17 cellular contexts compared by ENCODE assay signal in the genomic region with DNA sequence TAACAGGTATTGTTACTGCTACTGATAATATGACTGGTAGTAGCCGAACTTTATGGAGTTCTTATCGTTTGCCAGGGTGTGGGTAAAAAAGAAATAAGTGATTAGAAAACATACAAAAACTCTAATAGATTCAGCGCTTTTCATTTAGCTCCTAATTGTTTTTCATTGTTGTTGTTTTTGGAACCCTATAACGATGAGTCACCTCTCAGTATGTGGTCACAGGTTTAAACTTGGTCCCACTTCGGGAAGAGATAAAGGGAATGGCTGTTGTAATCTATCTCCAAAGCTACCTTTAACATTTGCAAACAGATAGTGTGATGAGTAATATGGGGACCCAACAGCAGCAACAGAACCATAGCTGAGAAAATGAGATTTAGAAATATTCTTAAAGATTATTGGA.
DNase-seq lines count a peak whose midpoint lies in the region; ATAC-seq, FAIRE-seq and TF ChIP-seq lines count a peak whose summit lies in the region.
"Had no signal": no experiment of that assay in that cellular context is flagged by ENCODE, and none has a peak within 500 bp of the region (broad histone marks: within the 10 kb centered on the region; RNA-seq: fewer than 3 reads in every experiment).

No MANE protein-coding gene starts in this region.

- H3K27ac ChIP-seq in HEK293 (ENCODE audit: extremely low read depth, low read depth, low read length) = no peak overlapping the region
- H3K27ac ChIP-seq in pancreas = no peak overlapping the region
- H3K27ac ChIP-seq: BLaER1 treated with 17β-estradiol and CSF1 and Interleukin-3, amounts not matched to agents 10 nM and 100 nM had no signal

- H3K9me3 Mint-ChIP-seq in activated naive CD8-positive, alpha-beta T cell treated with anti-CD3 and anti-CD28 coated beads, Interleukin-2, amount 50 U/mL, for 24 hours = peaks cover 2% of the 10 kb centered on the region

- WGBS in pancreas, 2 donors = 56 to 62% methylated on average over 5 of the region's 5 CpGs

- H3K27me3 ChIP-seq in pancreas = no peaks in the 10 kb centered on the region

- H3K4me1 Mint-ChIP-seq in activated naive CD8-positive, alpha-beta T cell treated with anti-CD3 and anti-CD28 coated beads, Interleukin-2, amount 50 U/mL, for 24 hours = peaks cover 8% of the 10 kb centered on the region

- FAIRE-seq in pancreas (lab: Jason Lieb, UNC) (no peak), GM19239 (lab: Jason Lieb, UNC) (no peak)

- H3K4me3 ChIP-seq in HEK293 (ENCODE audit: low read depth, low read length) = no peak overlapping the region
- no peak overlapping the region for H3K4me3 ChIP-seq in epithelial cell of esophagus (ENCODE audit: low read length)
- no peak overlapping the region for H3K4me3 ChIP-seq in pancreas
- H3K4me3 ChIP-seq: BLaER1 treated with 17β-estradiol and CSF1 and Interleukin-3, amounts not matched to agents 10 nM and 100 nM had no signal

- no peaks in the 10 kb centered on the region for H3K36me3 Mint-ChIP-seq in activated naive CD8-positive, alpha-beta T cell treated with anti-CD3 and anti-CD28 coated beads, Interleukin-2, amount 50 U/mL, for 24 hours (ENCODE audit: low read depth)
- H3K36me3 Mint-ChIP-seq: T-cell had no signal

- POLR2A ChIA-PET in HEK293 (lab: Yijun Ruan, JAX) = no interaction called here

- no peak overlapping the region for H3K4me3 Mint-ChIP-seq in activated naive CD8-positive, alpha-beta T cell treated with anti-CD3 and anti-CD28 coated beads, Interleukin-2, amount 50 U/mL, for 24 hours
- H3K4me3 Mint-ChIP-seq: T-cell had no signal

- H3K27ac Mint-ChIP-seq in activated naive CD8-positive, alpha-beta T cell treated with anti-CD3 and anti-CD28 coated beads, Interleukin-2, amount 50 U/mL, for 24 hours = no peak overlapping the region
- H3K27ac Mint-ChIP-seq: progenitor cell of endocrine pancreas, T-cell had no signal

- TF ChIP-seq CTCF in HEK293 (tag by site-specific recombination; IDR thresholded peaks at IDR 0.05) (no peak), epithelial cell of esophagus (IDR thresholded peaks at IDR 0.05; ENCODE audit: insufficient read depth, low read depth, low read length, missing control alignments) (no peak), pancreas (IDR thresholded peaks at IDR 0.05) (no peak)

- peaks cover 25% of the 10 kb centered on the region for H3K4me1 ChIP-seq in HEK293 (ENCODE audit: control insufficient read depth, insufficient read depth, low read length)
- peaks cover 8 to 17% (median 16%) of the 10 kb centered on the region in 3 donors for H3K4me1 ChIP-seq in pancreas

- intact Hi-C loops in pancreas (cut with DNase I) = no loop called here

- H3K9me3 ChIP-seq in HEK293 (ENCODE audit: control insufficient read depth, insufficient read depth, low read depth, low read length) (no peaks in the 10 kb centered on the region), pancreas (no peaks in the 10 kb centered on the region)

- ATAC-seq in SK-N-SH treated with all-trans-retinoic acid at 6 μM for 48 hours (no peak), pancreas (peak in 3 of 4 donors; percentile 21 to 56 (median 40)), HG03095 (IDR thresholded peaks at IDR 0.05; ENCODE audit: unreplicated experiment) (no peak)
- ATAC-seq in activated naive CD8-positive, alpha-beta T cell treated with anti-CD3 and anti-CD28 coated beads, Interleukin-2, amount 50 U/mL, for 24 hours = no peak
- ATAC-seq: T-cell had no signal

- H3K36me3 ChIP-seq in HEK293 (ENCODE audit: control insufficient read depth in 2 of 2, insufficient read depth in 1 of 2, low read length in 2 of 2) = no peaks in the 10 kb centered on the region
- H3K36me3 ChIP-seq in pancreas = no peaks in the 10 kb centered on the region
- H3K36me3 ChIP-seq: BLaER1 treated with 17β-estradiol and CSF1 and Interleukin-3, amounts not matched to agents 10 nM and 100 nM had no signal

- CTCF ChIA-PET in HEK293 (lab: Yijun Ruan, JAX) = interaction anchor here (0.6 to 2.1 kb wide), 3 partner anchors 15 to 354 kb away, joined by 3 to 5 read pairs (median 4); no protein-coding TSS in a partner anchor

- DNase-seq in epithelial cell of esophagus (ENCODE audit: low read depth) = peak; percentile 66
- no peak for DNase-seq in pancreas
- no peak for DNase-seq in DMS153 treated with DMSO at 0.1 percent for 48 hours (lab: John Stamatoyannopoulos, UW; ENCODE audit: unreplicated experiment)
- no peak for DNase-seq in activated naive CD8-positive, alpha-beta T cell treated with anti-CD3 and anti-CD28 coated beads, Interleukin-2, amount 50 U/mL, for 24 hours
- no peak for DNase-seq in GM19239 (ENCODE audit: insufficient read length, low spot score)
- DNase-seq: activated CD4-positive, CD25-positive, alpha-beta regulatory T cell; central memory CD4-positive, alpha-beta T cell; Kasumi-1; left cardiac atrium; NCI-H1694 treated with DMSO at 0.1 percent for 48 hours; NCI-H524; T-cell had no signal

- H3K27me3 Mint-ChIP-seq in activated naive CD8-positive, alpha-beta T cell treated with anti-CD3 and anti-CD28 coated beads, Interleukin-2, amount 50 U/mL, for 24 hours = peaks cover 18% of the 10 kb centered on the region
- H3K27me3 Mint-ChIP-seq: progenitor cell of endocrine pancreas had no signal

TF ChIP-seq in HEK293, 187 proteins besides CTCF, POLR2A, EP300 and RAD21 (continues in another document):
- TF ChIP-seq FEZF1 (tag by site-specific recombination; IDR thresholded peaks at IDR 0.05) = peak; percentile 53
- TF ChIP-seq, protein P1, sequence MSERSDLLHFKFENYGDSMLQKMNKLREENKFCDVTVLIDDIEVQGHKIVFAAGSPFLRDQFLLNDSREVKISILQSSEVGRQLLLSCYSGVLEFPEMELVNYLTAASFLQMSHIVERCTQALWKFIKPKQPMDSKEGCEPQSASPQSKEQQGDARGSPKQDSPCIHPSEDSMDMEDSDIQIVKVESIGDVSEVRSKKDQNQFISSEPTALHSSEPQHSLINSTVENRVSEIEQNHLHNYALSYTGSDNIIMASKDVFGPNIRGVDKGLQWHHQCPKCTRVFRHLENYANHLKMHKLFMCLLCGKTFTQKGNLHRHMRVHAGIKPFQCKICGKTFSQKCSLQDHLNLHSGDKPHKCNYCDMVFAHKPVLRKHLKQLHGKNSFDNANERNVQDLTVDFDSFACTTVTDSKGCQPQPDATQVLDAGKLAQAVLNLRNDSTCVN (tag by site-specific recombination; optimal IDR thresholded peaks at IDR 0.05) = no peak
- TF ChIP-seq ZNF221 (tag by site-specific recombination; IDR thresholded peaks at IDR 0.05; ENCODE audit: borderline replicate concordance) = no peak
- TF ChIP-seq, protein P2, sequence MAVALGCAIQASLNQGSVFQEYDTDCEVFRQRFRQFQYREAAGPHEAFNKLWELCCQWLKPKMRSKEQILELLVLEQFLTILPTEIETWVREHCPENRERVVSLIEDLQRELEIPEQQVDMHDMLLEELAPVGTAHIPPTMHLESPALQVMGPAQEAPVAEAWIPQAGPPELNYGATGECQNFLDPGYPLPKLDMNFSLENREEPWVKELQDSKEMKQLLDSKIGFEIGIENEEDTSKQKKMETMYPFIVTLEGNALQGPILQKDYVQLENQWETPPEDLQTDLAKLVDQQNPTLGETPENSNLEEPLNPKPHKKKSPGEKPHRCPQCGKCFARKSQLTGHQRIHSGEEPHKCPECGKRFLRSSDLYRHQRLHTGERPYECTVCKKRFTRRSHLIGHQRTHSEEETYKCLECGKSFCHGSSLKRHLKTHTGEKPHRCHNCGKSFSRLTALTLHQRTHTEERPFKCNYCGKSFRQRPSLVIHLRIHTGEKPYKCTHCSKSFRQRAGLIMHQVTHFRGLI (tag by site-specific recombination; IDR thresholded peaks at IDR 0.05) = no peak
- TF ChIP-seq, protein P3, sequence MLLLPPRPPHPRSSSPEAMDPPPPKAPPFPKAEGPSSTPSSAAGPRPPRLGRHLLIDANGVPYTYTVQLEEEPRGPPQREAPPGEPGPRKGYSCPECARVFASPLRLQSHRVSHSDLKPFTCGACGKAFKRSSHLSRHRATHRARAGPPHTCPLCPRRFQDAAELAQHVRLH (tag by site-specific recombination; IDR thresholded peaks at IDR 0.05) = 0 out of 2 replicates have a peak, but pooled peaks have one; percentile 38
- TF ChIP-seq ZIC2 (tag by site-specific recombination; IDR thresholded peaks at IDR 0.05) = peak; percentile 23; the same call in 1 of the 2 replicates
- no peak for TF ChIP-seq ZBTB7A (tag by site-specific recombination; IDR thresholded peaks at IDR 0.05; ENCODE audit: low read depth)

TF ChIP-seq in SK-N-SH treated with all-trans-retinoic acid at 6 μM for 48 hours, 23 proteins besides CTCF, POLR2A, EP300 and RAD21:
- peak; percentile 71 for TF ChIP-seq ISL1 (CRISPR knock-in tag; IDR thresholded peaks at IDR 0.05)
- TF ChIP-seq TOX (CRISPR knock-in tag; IDR thresholded peaks at IDR 0.05; ENCODE audit: borderline replicate concordance) = no peak

Comparison
In these comparisons a context has a peak if more than half of its experiments do, and no peak if none do; other contexts are left out.
1. ATAC-seq: peak in pancreas (3 of 4); none in SK-N-SH treated with all-trans-retinoic acid at 6 μM for 48 hours (single experiment), activated naive CD8-positive, alpha-beta T cell treated with anti-CD3 and anti-CD28 coated beads, Interleukin-2, amount 50 U/mL, for 24 hours (single experiment) and HG03095 (single experiment).